In the genomic region with DNA sequence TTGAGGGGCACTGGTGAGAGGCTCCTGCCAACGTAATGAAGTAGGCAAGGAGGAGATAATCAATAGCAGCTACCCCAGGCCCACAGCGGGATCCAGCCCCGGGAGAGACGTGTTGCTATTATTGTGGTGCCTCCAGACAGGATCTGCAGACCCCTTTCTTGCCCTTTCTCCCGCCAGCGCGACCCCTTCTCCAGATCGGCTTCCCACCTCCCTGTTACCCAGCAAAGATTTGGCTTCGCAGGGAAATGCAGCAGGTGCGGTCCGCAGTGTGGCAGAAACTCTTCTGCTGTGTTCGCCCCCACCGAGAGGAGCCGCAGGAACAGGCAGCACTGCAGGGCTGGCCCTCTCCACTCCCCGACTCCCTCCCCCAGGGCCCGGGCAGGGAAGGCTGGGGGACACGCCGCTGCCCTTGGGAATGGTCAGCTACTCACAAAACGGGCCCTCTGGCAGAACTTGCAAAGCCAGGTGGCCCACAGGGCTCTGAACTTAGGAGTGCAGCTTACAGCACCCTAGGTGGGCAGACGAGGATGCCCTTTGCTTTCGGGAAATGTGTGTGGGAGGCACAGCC, we compare ENCODE assay signal across 11 cellular contexts. TPM values are rescaled to one million over a fixed set of nuclear protein-coding genes. Genes with fewer than 3 reads are reported as not detected.
DNase-seq lines count a peak whose midpoint lies in the region; ATAC-seq and TF ChIP-seq lines count a peak whose summit lies in the region.
"Had no signal": no experiment of that assay in that cellular context is flagged by ENCODE, and none has a peak within 500 bp of the region (broad histone marks: within the 10 kb centered on the region; RNA-seq: fewer than 3 reads in every experiment).

No MANE protein-coding gene starts in this region.

- H3K4me1 Mint-ChIP-seq in CD4-positive, alpha-beta T cell (ENCODE audit: low read depth): peaks cover 9% of the 10 kb centered on the region

- no peak for ATAC-seq in CD4-positive, alpha-beta T cell (ENCODE audit: poor library complexity)
- no peak for ATAC-seq in HG03432 (IDR thresholded peaks at IDR 0.05; ENCODE audit: unreplicated experiment)

- no peaks in the 10 kb centered on the region for H4K20me1 ChIP-seq in OCI-LY3 (ENCODE audit: insufficient read depth, low read length)

- no peak for TF ChIP-seq POLR2A in esophagus muscularis mucosa (IDR thresholded peaks at IDR 0.05; ENCODE audit: low read depth)

- no peak overlapping the region for H3K27ac Mint-ChIP-seq in CD4-positive, alpha-beta T cell

- peaks cover 62% of the 10 kb centered on the region for H3K27me3 Mint-ChIP-seq in CD4-positive, alpha-beta T cell

- no peak overlapping the region for H3K27ac ChIP-seq in CD4-positive, alpha-beta T cell (ENCODE audit: low read depth, low read length)
- H3K27ac ChIP-seq in OCI-LY3 (ENCODE audit: low read length) (no peak overlapping the region), esophagus muscularis mucosa (replicated peaks in 1 of 4) (peak overlapping the region; percentile 57 to 79 (median 76)), parathyroid adenoma (no peak overlapping the region), brain microvascular endothelial cell (no peak overlapping the region)
- H3K27ac ChIP-seq: ovary had no signal

- peaks cover 53% of the 10 kb centered on the region for H3K27me3 ChIP-seq in CD4-positive, alpha-beta T cell (ENCODE audit: control insufficient read depth, insufficient read depth, low read length)
- H3K27me3 ChIP-seq in OCI-LY3 (ENCODE audit: low read depth, low read length): peaks cover 13% of the 10 kb centered on the region
- peaks cover 3 to 82% (median 21%) of the 10 kb centered on the region in 4 donors for H3K27me3 ChIP-seq in esophagus muscularis mucosa
- no peaks in the 10 kb centered on the region for H3K27me3 ChIP-seq in parathyroid adenoma (ENCODE audit: control insufficient read depth, insufficient read depth, low read length)
- H3K27me3 ChIP-seq in brain microvascular endothelial cell (replicated peaks): peaks cover 42% of the 10 kb centered on the region
- H3K27me3 ChIP-seq: ovary had no signal

- in situ Hi-C loops in brain microvascular endothelial cell (cut with HindIII; ENCODE audit: low pct_ligation_motif_present, low sequenced_read_pairs): no loop called here

- TF ChIP-seq EP300 in esophagus muscularis mucosa (IDR thresholded peaks at IDR 0.05): no peak

- H3K4me1 ChIP-seq in OCI-LY3 (ENCODE audit: low read length) (peaks cover 6% of the 10 kb centered on the region), esophagus muscularis mucosa (peaks cover 22 to 39% (median 32%) of the 10 kb centered on the region in 4 donors), parathyroid adenoma (no peaks in the 10 kb centered on the region)

- no peaks in the 10 kb centered on the region for H3K36me3 Mint-ChIP-seq in CD4-positive, alpha-beta T cell (ENCODE audit: low read depth)

- no peaks in the 10 kb centered on the region for H3K9me3 ChIP-seq in CD4-positive, alpha-beta T cell (ENCODE audit: control insufficient read depth, low read length)
- H3K9me3 ChIP-seq in OCI-LY3 (ENCODE audit: insufficient read depth, low read length): no peaks in the 10 kb centered on the region
- no peaks in the 10 kb centered on the region for H3K9me3 ChIP-seq in esophagus muscularis mucosa
- no peaks in the 10 kb centered on the region for H3K9me3 ChIP-seq in parathyroid adenoma (ENCODE audit: control insufficient read depth, low read length)
- H3K9me3 ChIP-seq: ovary had no signal

- H3K4me2 ChIP-seq in OCI-LY3 (ENCODE audit: low read length): peak overlapping the region; percentile 26
- peak overlapping the region; percentile 29 for H3K4me2 ChIP-seq in parathyroid adenoma (ENCODE audit: low read length)

- H3K36me3 ChIP-seq in OCI-LY3 (replicated peaks; ENCODE audit: low read depth, low read length): no peaks in the 10 kb centered on the region
- peaks cover 0 to 6% (median 0%) of the 10 kb centered on the region in 4 donors for H3K36me3 ChIP-seq in esophagus muscularis mucosa
- H3K36me3 ChIP-seq in parathyroid adenoma (ENCODE audit: control insufficient read depth, insufficient read depth, low read length): no peaks in the 10 kb centered on the region
- no peaks in the 10 kb centered on the region for H3K36me3 ChIP-seq in brain microvascular endothelial cell (replicated peaks)
- H3K36me3 ChIP-seq: ovary had no signal

- TF ChIP-seq CTCF in CD4-positive, alpha-beta T cell (IDR thresholded peaks at IDR 0.05): no peak
- no peak for TF ChIP-seq CTCF in OCI-LY3 (IDR thresholded peaks at IDR 0.05; ENCODE audit: low read depth, low read length)
- no peak for TF ChIP-seq CTCF in esophagus muscularis mucosa (IDR thresholded peaks at IDR 0.05)
- no peak for TF ChIP-seq CTCF in parathyroid adenoma (IDR thresholded peaks at IDR 0.05)
- no peak for TF ChIP-seq CTCF in GM10248 (IDR thresholded peaks at IDR 0.05; ENCODE audit: control extremely low read depth, extremely low read depth, low read depth, missing control alignments)
- TF ChIP-seq CTCF in brain microvascular endothelial cell (IDR thresholded peaks at IDR 0.05; ENCODE audit: low read depth, low read length, missing control alignments): no peak

- H3K4me3 ChIP-seq in OCI-LY3 (ENCODE audit: low read length) (peak overlapping the region; percentile 93; the same call in 1 of the 2 replicates), esophagus muscularis mucosa (peak overlapping the region; percentile 64 to 70 (median 64)), parathyroid adenoma (ENCODE audit: low read depth, low read length) (no peak overlapping the region), brain microvascular endothelial cell (ENCODE audit: low read depth, low read length) (no peak overlapping the region)

- no peak for DNase-seq in CD4-positive, alpha-beta T cell
- DNase-seq in esophagus muscularis mucosa (ENCODE audit: extremely low spot score): no peak
- DNase-seq in NCI-H748 treated with DMSO at 0.1 percent for 48 hours (lab: John Stamatoyannopoulos, UW): no peak
- no peak for DNase-seq in GM10248 (ENCODE audit: extremely low spot score)
- no peak for DNase-seq in brain microvascular endothelial cell
- DNase-seq: cerebellar nuclear complex, KG1, ovary had no signal

- CTCF ChIA-PET in CD4-positive, alpha-beta T cell (lab: Charles Lee): interaction anchor here (1.6 to 4.2 kb wide), 3 partner anchors 12 to 158 kb away, joined by 3 to 22 read pairs (median 9); no protein-coding TSS in a partner anchor
- CTCF ChIA-PET in GM10248 (lab: Yijun Ruan, JAX): interaction anchor here (0.9 to 5.1 kb wide), 2 partner anchors 9 to 12 kb away, joined by 3 to 36 read pairs; no protein-coding TSS in a partner anchor

- WGBS in esophagus muscularis mucosa: 14% methylated on average over 11 of the region's 21 CpGs

- no peaks in the 10 kb centered on the region for H3K9me3 Mint-ChIP-seq in CD4-positive, alpha-beta T cell

- no peak overlapping the region for H3K9ac ChIP-seq in OCI-LY3 (ENCODE audit: low read length)
- H3K9ac ChIP-seq in parathyroid adenoma: no peak overlapping the region

- intact Hi-C loops in CD4-positive, alpha-beta T cell (cut with DNase I, micrococcal nuclease): no loop called here
- intact Hi-C loops in esophagus muscularis mucosa (cut with DNase I): no loop called here

- peak overlapping the region; percentile 17 for H3K4me3 Mint-ChIP-seq in CD4-positive, alpha-beta T cell

- POLR2A ChIA-PET in CD4-positive, alpha-beta T cell (lab: Charles Lee): interaction anchor here (1.5 to 2.9 kb wide), 4 partner anchors 12 to 268 kb away, joined by 3 to 15 read pairs (median 7); no protein-coding TSS in a partner anchor
- POLR2A ChIA-PET in GM10248 (lab: Yijun Ruan, JAX): no interaction called here

- H3K79me2 ChIP-seq in OCI-LY3 (ENCODE audit: low read length) (no peaks in the 10 kb centered on the region), parathyroid adenoma (no peaks in the 10 kb centered on the region)

- no peak overlapping the region for H2AFZ ChIP-seq in OCI-LY3 (ENCODE audit: low read depth, low read length)
- no peak overlapping the region for H2AFZ ChIP-seq in parathyroid adenoma

RNA-seq across cellular contexts. Expression of gene KCNA2, which starts 1.6 kb away (rescaled TPM):
- total RNA-seq in CD4-positive, alpha-beta T cell: under 1 TPM; 0.78 to 0.88 TPM
- 1 to 10 TPM; 1.7 to 4.3 (median 2.7) TPM for total RNA-seq in esophagus muscularis mucosa

Comparison
In these comparisons a context has a peak if more than half of its experiments do, and no peak if none do; other contexts are left out.
1. H3K27ac ChIP-seq: peak in esophagus muscularis mucosa (4 of 4); none in CD4-positive, alpha-beta T cell (single experiment), OCI-LY3 (single experiment), parathyroid adenoma (single experiment) and brain microvascular endothelial cell (single experiment).
2. H3K4me3 ChIP-seq: peak in OCI-LY3 (single experiment) and esophagus muscularis mucosa (4 of 4); none in parathyroid adenoma (single experiment) and brain microvascular endothelial cell (single experiment).